8 cellular contexts compared by ENCODE assay signal in genomic region chr1:203504400-203505250, GRCh38. TPM values are rescaled to one million over a fixed set of nuclear protein-coding genes. Genes with fewer than 3 reads are reported as not detected.
DNase-seq lines count a peak whose midpoint lies in the region; ATAC-seq and TF ChIP-seq lines count a peak whose summit lies in the region.

No MANE protein-coding gene starts in this region.

- peak; percentile 95 for TF ChIP-seq CTCF in PC-9 (conservative IDR thresholded peaks at IDR 0.05)
- peak; percentile 73 to 92 (median 88) for TF ChIP-seq CTCF in esophagus squamous epithelium (IDR thresholded peaks at IDR 0.05)

- H3K79me2 ChIP-seq in Karpas-422 (ENCODE audit: low read length) (no peaks in the 10 kb centered on the region), PC-9 (ENCODE audit: low read depth) (no peaks in the 10 kb centered on the region)

- CTCF ChIA-PET in PC-9 (lab: Charles Lee) = interaction anchor here (0.6 to 1.8 kb wide), 6 partner anchors 41 to 237 kb away, joined by 3 to 13 read pairs (median 4); no protein-coding TSS in a partner anchor

- peaks cover 9% of the 10 kb centered on the region; the same call in 1 of the 2 replicates for H3F3A ChIP-seq in PC-9 (ENCODE audit: insufficient read depth, low read depth)

- peaks cover 0 to 12% (median 8%) of the 10 kb centered on the region in 4 donors for H3K4me1 Mint-ChIP-seq in naive thymus-derived CD8-positive, alpha-beta T cell

- POLR2A ChIA-PET in PC-9 (lab: Charles Lee; ENCODE audit: unreplicated experiment) = interaction anchor here (0.6 kb wide), 1 partner anchor 144 kb away, joined by 4 read pairs; no protein-coding TSS in a partner anchor
- POLR2A ChIA-PET in naive thymus-derived CD8-positive, alpha-beta T cell (lab: Charles Lee) = interaction anchor here (0.6 to 1.0 kb wide), 2 partner anchors 121 to 237 kb away, joined by 3 to 4 read pairs; no protein-coding TSS in a partner anchor

- peak; percentile 48 to 80 for ATAC-seq in naive thymus-derived CD8-positive, alpha-beta T cell
- no peak for ATAC-seq in HG02763 (IDR thresholded peaks at IDR 0.05; ENCODE audit: unreplicated experiment)

- H3K4me3 ChIP-seq in Karpas-422 (ENCODE audit: low read length) (no peak overlapping the region), PC-9 (no peak overlapping the region), esophagus squamous epithelium (no peak overlapping the region)

- no peak overlapping the region for H3K4me2 ChIP-seq in Karpas-422 (ENCODE audit: low read depth, low read length, poor library complexity, severe bottlenecking)
- peak overlapping the region; percentile 47; the same call in 1 of the 2 replicates for H3K4me2 ChIP-seq in PC-9

- H3K9me2 ChIP-seq in Karpas-422 (replicated peaks; ENCODE audit: insufficient read depth, low read length) (no peaks in the 10 kb centered on the region), PC-9 (ENCODE audit: insufficient read depth) (no peaks in the 10 kb centered on the region)

- DNase-seq in D341Med (ENCODE audit: low spot score) (peak; percentile 88), Karpas-422 (peak; percentile 83), PC-9 (peak; percentile 65 to 78), activated T-cell treated with anti-CD3 and anti-CD28 coated beads for 48 hours (ENCODE audit: low read depth) (peak; percentile 59), esophagus squamous epithelium (lab: John Stamatoyannopoulos, UW) (peak; percentile 23)
- DNase-seq in naive thymus-derived CD8-positive, alpha-beta T cell = peak; percentile 43 to 88 (median 67)
- DNase-seq in stimulated activated CD8-positive, alpha-beta memory T cell treated with anti-CD3 and anti-CD28 coated beads, Interleukin-7, amount 100 ng/mL, for 48 hours (ENCODE audit: extremely low read depth in 1 of 2, low read depth in 1 of 2) = peak; percentile 24 to 50

- no peak overlapping the region for H3K9ac ChIP-seq in Karpas-422 (ENCODE audit: low read length)

- no TSS peak for BruUV-seq in PC-9 (replicated peaks; lab: Mats Ljungman, UMichigan)

- no peaks in the 10 kb centered on the region for H3K36me3 ChIP-seq in Karpas-422 (ENCODE audit: insufficient read depth, low read length)
- H3K36me3 ChIP-seq in PC-9 (ENCODE audit: low read depth) = no peaks in the 10 kb centered on the region
- H3K36me3 ChIP-seq in esophagus squamous epithelium = no peaks in the 10 kb centered on the region

- no peaks in the 10 kb centered on the region for H3K9me3 Mint-ChIP-seq in naive thymus-derived CD8-positive, alpha-beta T cell

- H2AFZ ChIP-seq in Karpas-422 (ENCODE audit: low read length) = no peak overlapping the region
- H2AFZ ChIP-seq in PC-9 = no peak overlapping the region

- H3K36me3 Mint-ChIP-seq in naive thymus-derived CD8-positive, alpha-beta T cell = no peaks in the 10 kb centered on the region

- no peak overlapping the region for H3K27ac ChIP-seq in Karpas-422 (ENCODE audit: low read length)
- no peak overlapping the region for H3K27ac ChIP-seq in PC-9
- no peak overlapping the region for H3K27ac ChIP-seq in esophagus squamous epithelium

- H3K4me1 ChIP-seq in Karpas-422 (ENCODE audit: low read length) (no peaks in the 10 kb centered on the region), PC-9 (replicated peaks; ENCODE audit: insufficient read depth) (peaks cover 15% of the 10 kb centered on the region), esophagus squamous epithelium (peaks cover 10 to 42% (median 20%) of the 10 kb centered on the region in 3 donors)

- 40 to 59% methylated on average over 6 to 9 of the region's 12 CpGs for WGBS in esophagus squamous epithelium, 2 donors

- no peak overlapping the region for H3K4me3 Mint-ChIP-seq in naive thymus-derived CD8-positive, alpha-beta T cell

- H3K27me3 ChIP-seq in Karpas-422 (ENCODE audit: low read length) = no peaks in the 10 kb centered on the region
- H3K27me3 ChIP-seq in PC-9 (ENCODE audit: insufficient read depth, low read depth) = no peaks in the 10 kb centered on the region
- peaks cover 0 to 4% (median 0%) of the 10 kb centered on the region in 4 donors for H3K27me3 ChIP-seq in esophagus squamous epithelium

- peak overlapping the region in 1 of 10 donors; percentile 68 for H3K27ac Mint-ChIP-seq in naive thymus-derived CD8-positive, alpha-beta T cell

- H4K20me1 ChIP-seq in Karpas-422 (ENCODE audit: insufficient read depth, low read depth, low read length) = no peaks in the 10 kb centered on the region
- H4K20me1 ChIP-seq in PC-9 (ENCODE audit: insufficient read depth) = no peaks in the 10 kb centered on the region

- H3K27me3 Mint-ChIP-seq in naive thymus-derived CD8-positive, alpha-beta T cell = peaks cover 0 to 2% (median 0%) of the 10 kb centered on the region in 5 donors

- TF ChIP-seq POLR2A in esophagus squamous epithelium (IDR thresholded peaks at IDR 0.05) = no peak

- H3K9me3 ChIP-seq in Karpas-422 (ENCODE audit: low read length) (no peaks in the 10 kb centered on the region), PC-9 (ENCODE audit: insufficient read depth, low read depth) (no peaks in the 10 kb centered on the region), esophagus squamous epithelium (no peaks in the 10 kb centered on the region)

- intact Hi-C loops in PC-9 (cut with micrococcal nuclease; ENCODE audit: unreplicated experiment) (loop anchor here (1.0 to 5.0 kb wide), 6 partner anchors 103 to 232 kb away; no protein-coding TSS in a partner anchor), esophagus squamous epithelium (cut with DNase I) (loop anchor here (10.0 kb wide), 1 partner anchor 120 kb away; the partner anchor contains the start of gene ATP2B4)

RNA-seq across cellular contexts. Expression of gene OPTC, which starts 10.7 kb away (rescaled TPM):
- not detected in 2 replicates for total RNA-seq in Karpas-422 (2014; rRNA removed; shearing (Covaris generic); ENCODE audit: low replicate concordance)
- total RNA-seq in PC-9 (2021) = not detected in 2 replicates
- not detected for total RNA-seq in esophagus squamous epithelium
- total RNA-seq in naive thymus-derived CD8-positive, alpha-beta T cell = not detected
- polyA plus RNA-seq in naive thymus-derived CD8-positive, alpha-beta T cell = not detected

RNA-seq across cellular contexts. Expression of gene PRELP, which starts 29.0 kb away (rescaled TPM):
- not detected in 2 replicates for total RNA-seq in Karpas-422 (2014; rRNA removed; shearing (Covaris generic); ENCODE audit: low replicate concordance)
- total RNA-seq in PC-9 (2021) = not detected in 2 replicates
- total RNA-seq in esophagus squamous epithelium = 10 to 100 TPM in 2 of 4 donors, 1 to 10 TPM in 2; 2.2 to 71.0 (median 9.1) TPM
- not detected for total RNA-seq in naive thymus-derived CD8-positive, alpha-beta T cell
- polyA plus RNA-seq in naive thymus-derived CD8-positive, alpha-beta T cell = not detected

Comparison
In these comparisons a context has a peak if more than half of its experiments do, and no peak if none do; other contexts are left out.
1. DNase-seq: peak in every context shown above with its lines; median percentile 88 in D341Med; 83 in Karpas-422; 72 in PC-9; 67 in naive thymus-derived CD8-positive, alpha-beta T cell; 59 in activated T-cell treated with anti-CD3 and anti-CD28 coated beads for 48 hours; 37 in stimulated activated CD8-positive, alpha-beta memory T cell treated with anti-CD3 and anti-CD28 coated beads, Interleukin-7, amount 100 ng/mL, for 48 hours; 23 in esophagus squamous epithelium.